Comparison of ENCODE assay signal across 9 cellular contexts in genomic region chr4:6200922-6201362, GRCh38. TPM values are rescaled to one million over a fixed set of nuclear protein-coding genes. Genes with fewer than 3 reads are reported as not detected.
DNase-seq lines count a peak whose midpoint lies in the region; FAIRE-seq and TF ChIP-seq lines count a peak whose summit lies in the region.
"Had no signal": no experiment of that assay in that cellular context is flagged by ENCODE, and none has a peak within 500 bp of the region (broad histone marks: within the 10 kb centered on the region; RNA-seq: fewer than 3 reads in every experiment).

No MANE protein-coding gene starts in this region.

- H3K4me3 ChIP-seq in H1 (ENCODE audit: extremely low read depth in 1 of 4, insufficient read depth in 2 of 4, low read depth in 3 of 4, low read length in 4 of 4) (peak overlapping the region; percentile 49 to 80 (median 54)), spleen (peak overlapping the region in 7 of 8 donors; percentile 10 to 81 (median 60))

- H4K20me1 ChIP-seq in H1 (replicated peaks in 1 of 2; ENCODE audit: control insufficient read depth in 1 of 2, insufficient read depth in 2 of 2, low read length in 2 of 2): peaks cover 0 to 3% of the 10 kb centered on the region in 2 experiments

- H2BK120ac ChIP-seq in H1 (replicated peaks; ENCODE audit: low read depth, low read length): no peak overlapping the region

- H3K14ac ChIP-seq in H1 (ENCODE audit: insufficient read length): no peak overlapping the region

- peak; percentile 61 for DNase-seq in NK-92 treated with Interleukin-12 subunit alpha and Interleukin-12 subunit beta, amount 100 ng/mL, for 24 hours (lab: John Stamatoyannopoulos, UW)
- DNase-seq in NK-92 (lab: John Stamatoyannopoulos, UW; ENCODE audit: unreplicated experiment) (no peak), NCI-H146 treated with DMSO at 0.1 percent for 48 hours (lab: John Stamatoyannopoulos, UW; ENCODE audit: unreplicated experiment) (peak; percentile 40), H1 (ENCODE audit: low read depth in 1 of 2, low spot score in 2 of 2) (no peak), spleen (no peak), posterior vena cava (ENCODE audit: low spot score) (no peak), KBM-7 (no peak), DMS153 (lab: John Stamatoyannopoulos, UW) (no peak)

- no peak for TF ChIP-seq CTCF in H1 (IDR thresholded peaks at IDR 0.05; ENCODE audit: control extremely low read depth in 1 of 3, insufficient read depth in 1 of 3, low read depth in 1 of 3, low read length in 3 of 3)
- TF ChIP-seq CTCF in spleen (IDR thresholded peaks at IDR 0.05 in 8 of 11, conservative IDR thresholded peaks at IDR 0.05 in 3 of 11): no peak

- H3K23ac ChIP-seq in H1 (ENCODE audit: insufficient read length): no peak overlapping the region

- no peak for FAIRE-seq in H1 (lab: Jason Lieb, UNC)

- CTCF ChIA-PET in H1 (lab: Charles Lee; ENCODE audit: partially characterized antibody): interaction anchor here (1.1 to 1.6 kb wide), 6 partner anchors 10 to 211 kb away, joined by 3 to 6 read pairs (median 4); no protein-coding TSS in a partner anchor

- H3K56ac ChIP-seq in H1 (replicated peaks; ENCODE audit: insufficient read length, low read depth, low read length): no peak overlapping the region

- WGBS in H1 (ENCODE audit: extremely low coverage in 1 of 2, insufficient coverage in 1 of 2, insufficient read length in 1 of 2, insufficient replicate concordance in 2 of 2, low coverage in 1 of 2, low lambda C conversion rate in 2 of 2, missing lambda C conversion rate in 1 of 2), 2 experiments: 16% methylated on average over 14 of the region's 15 CpGs; no CpG with 5 or more reads in 1 of the 2 experiments
- 16 to 19% (median 18%) methylated on average over 11 to 15 of the region's 15 CpGs for WGBS in spleen, 5 donors

- H3K79me2 ChIP-seq in H1 (ENCODE audit: control insufficient read depth in 1 of 2, insufficient read depth in 2 of 2, low read length in 2 of 2): no peaks in the 10 kb centered on the region

- TF ChIP-seq POLR2A in H1 (IDR thresholded peaks at IDR 0.05; ENCODE audit: control extremely low read depth in 1 of 2, low read depth in 2 of 2, low read length in 2 of 2) (no peak), spleen (IDR thresholded peaks at IDR 0.05) (no peak)

- H4K8ac ChIP-seq in H1 (ENCODE audit: extremely low read depth, insufficient read depth, low read length): peak overlapping the region; percentile 53; the same call in 1 of the 2 replicates

- H3K9me3 ChIP-seq in H1 (ENCODE audit: insufficient read depth in 2 of 2, low read depth in 1 of 2, low read length in 1 of 2): no peaks in the 10 kb centered on the region
- H3K9me3 ChIP-seq in spleen: peaks cover 0 to 13% (median 7%) of the 10 kb centered on the region in 8 donors

- H3K27ac ChIP-seq in H1 (ENCODE audit: low read depth, low read length): no peak overlapping the region
- peak overlapping the region in 3 of 8 donors; percentile 68 to 87 (median 70) for H3K27ac ChIP-seq in spleen
- H3K27ac ChIP-seq: SK-N-MC had no signal

- peak overlapping the region; percentile 81 for H3K18ac ChIP-seq in H1 (ENCODE audit: extremely low read depth, low read length)

- peak overlapping the region; percentile 82 to 95 for H3K4me2 ChIP-seq in H1 (ENCODE audit: insufficient read depth in 1 of 2, low read depth in 2 of 2, low read length in 2 of 2)

- in situ Hi-C loops in KBM-7 (cut with MboI; ENCODE audit: low pct_unique_long_range_greater_than_20kb, low sequenced_read_pairs): no loop called here

- H2BK20ac ChIP-seq in H1 (ENCODE audit: low read length): no peak overlapping the region

- peak overlapping the region; percentile 19; the same call in 1 of the 2 replicates for H2AFZ ChIP-seq in H1 (ENCODE audit: low read length)

- intact Hi-C loops in spleen (cut with DNase I; ENCODE audit: low total_unique reads) (no loop called here), posterior vena cava (cut with DNase I) (no loop called here)

- H3K27me3 ChIP-seq in H1 (replicated peaks in 1 of 4; ENCODE audit: control insufficient read depth in 3 of 4, extremely low read depth in 1 of 4, insufficient read depth in 3 of 4, low read length in 3 of 4) (peaks cover 0 to 14% (median 9%) of the 10 kb centered on the region in 4 experiments; a peak in 5 of 7 replicates), spleen (replicated peaks in 1 of 7) (peaks cover 0 to 71% (median 54%) of the 10 kb centered on the region in 7 donors)

- peaks cover 18% of the 10 kb centered on the region; the same call in 1 of the 2 replicates for H3K23me2 ChIP-seq in H1 (ENCODE audit: low read depth, low read length)

- no peak overlapping the region for H3K4ac ChIP-seq in H1 (replicated peaks; ENCODE audit: insufficient read length, low read depth, low read length)

- no peak overlapping the region for H2AK5ac ChIP-seq in H1 (ENCODE audit: low read depth, low read length)

- peaks cover 8 to 31% (median 18%) of the 10 kb centered on the region in 4 experiments for H3K4me1 ChIP-seq in H1 (replicated peaks in 1 of 4; ENCODE audit: control insufficient read depth in 3 of 4, insufficient read depth in 4 of 4, low read length in 3 of 4)
- peaks cover 4 to 45% (median 22%) of the 10 kb centered on the region in 6 donors for H3K4me1 ChIP-seq in spleen

- POLR2A ChIA-PET in H1 (lab: Charles Lee; ENCODE audit: partially characterized antibody): interaction anchor here (0.6 to 1.3 kb wide), 3 partner anchors 17 to 32 kb away, joined by 3 to 4 read pairs (median 3); no protein-coding TSS in a partner anchor

- no peaks in the 10 kb centered on the region for H3K79me1 ChIP-seq in H1 (ENCODE audit: low read depth, low read length)

- peak overlapping the region; percentile 72; the same call in 1 of the 2 replicates for H2BK15ac ChIP-seq in H1 (ENCODE audit: low read length)

- no peak for TF ChIP-seq RAD21 in H1 (IDR thresholded peaks at IDR 0.05 in 1 of 2, conservative IDR thresholded peaks at IDR 0.05 in 1 of 2; ENCODE audit: low read depth in 2 of 2, low read length in 2 of 2)

- H4K91ac ChIP-seq in H1 (replicated peaks; ENCODE audit: insufficient read length, low read length): no peak overlapping the region

- H2BK12ac ChIP-seq in H1 (ENCODE audit: low read depth, low read length): peak overlapping the region; percentile 68; the same call in 1 of the 2 replicates

- no peak overlapping the region for H3K9ac ChIP-seq in H1 (replicated peaks in 1 of 4; ENCODE audit: extremely low read depth in 1 of 4, low read depth in 3 of 4, low read length in 3 of 4)

- TF ChIP-seq EP300 in H1 (IDR thresholded peaks at IDR 0.05; ENCODE audit: borderline replicate concordance in 1 of 2, low read depth in 2 of 2, low read length in 2 of 2): no peak

- H3K36me3 ChIP-seq in H1 (ENCODE audit: control insufficient read depth in 2 of 4, insufficient read depth in 4 of 4, low read length in 3 of 4) (no peaks in the 10 kb centered on the region), spleen (no peaks in the 10 kb centered on the region)

- H2BK5ac ChIP-seq in H1 (ENCODE audit: low read depth, low read length): no peak overlapping the region; the same call in 1 of the 2 replicates

- no peak overlapping the region for H4K5ac ChIP-seq in H1 (ENCODE audit: insufficient read length, low read depth, low read length)

TF ChIP-seq in H1, 55 proteins besides CTCF, POLR2A, EP300 and RAD21:
- TF ChIP-seq BCL11A (IDR thresholded peaks at IDR 0.05; ENCODE audit: low read depth in 2 of 2, low read length in 2 of 2): no peak
- TF ChIP-seq CREB1 (IDR thresholded peaks at IDR 0.05): no peak
- no peak for TF ChIP-seq HDAC2 (IDR thresholded peaks at IDR 0.05; ENCODE audit: borderline replicate concordance in 1 of 2, low read depth in 2 of 2, low read length in 2 of 2)
- TF ChIP-seq PHF8 (conservative IDR thresholded peaks at IDR 0.05; ENCODE audit: low read depth, low read length): no peak
- no peak for TF ChIP-seq SAP30 (IDR thresholded peaks at IDR 0.05; ENCODE audit: insufficient read depth, insufficient replicate concordance, low read length)
- no peak for TF ChIP-seq EGR1 (IDR thresholded peaks at IDR 0.05; ENCODE audit: borderline replicate concordance, low read depth, low read length)
- no peak for TF ChIP-seq SRF (IDR thresholded peaks at IDR 0.05; ENCODE audit: low read depth, low read length)
- TF ChIP-seq EZH2 (IDR thresholded peaks at IDR 0.05; ENCODE audit: low read depth, low read length, severe bottlenecking): no peak
- no peak for TF ChIP-seq GTF2F1 (IDR thresholded peaks at IDR 0.05; ENCODE audit: borderline replicate concordance, low read depth, low read length)
- no peak for TF ChIP-seq RBBP5 (IDR thresholded peaks at IDR 0.05; ENCODE audit: borderline replicate concordance, low read depth, low read length)
- no peak for TF ChIP-seq YY1 (IDR thresholded peaks at IDR 0.05; ENCODE audit: low read depth, low read length)
- no peak for TF ChIP-seq NRF1 (IDR thresholded peaks at IDR 0.05; ENCODE audit: low read depth, low read length)

RNA-seq across cellular contexts. Expression of gene JAKMIP1, which starts 0.6 kb away (rescaled TPM):
- 3.9 and 4.4 TPM in 2 replicates for total RNA-seq in H1 (2021; fragmentation: NEBNext Ultra II Directional; extraction: Animal tissue kit (Norgen Biotek cat#: 25700))
- 2.5 and 2.7 TPM in 2 replicates for polyA plus RNA-seq in H1 (2011; rRNA removed)
- 4.6 TPM for polyA plus RNA-seq in H1 (2011; cell fraction: cytosol; rRNA removed)
- polyA plus RNA-seq in H1 (2011; cell fraction: nucleus; rRNA removed): 6.6 TPM
- polyA plus RNA-seq in H1 (2012, experiment 1 of 2): 3.2 to 4.2 TPM (median 3.3 TPM) in 4 replicates
- polyA plus RNA-seq in H1 (2012, experiment 2 of 2): 0.80 TPM
- 1.5 TPM for polyA plus RNA-seq in H1 (2013, experiment 1 of 2)
- polyA plus RNA-seq in H1 (2013, experiment 2 of 2): 1.5 TPM
- 1.5 and 1.9 TPM in 2 replicates for polyA minus RNA-seq in H1 (2011; rRNA and poly(A)+ RNA removed)
- 3.4 TPM for polyA minus RNA-seq in H1 (2011; cell fraction: cytosol; rRNA and poly(A)+ RNA removed)
- polyA minus RNA-seq in H1 (2011; cell fraction: nucleus; rRNA and poly(A)+ RNA removed): 9.3 TPM
- total RNA-seq in spleen: 1 to 10 TPM; 1.5 to 8.7 (median 3.4) TPM
- polyA plus RNA-seq in spleen: 1 to 10 TPM in 1 of 3 donors, under 1 TPM in 2; 0.37 to 1.2 (median 0.77) TPM
- under 1 TPM; 0.14 TPM for total RNA-seq in posterior vena cava

Comparison
In these comparisons a context has a peak if more than half of its experiments do, and no peak if none do; other contexts are left out.
1. DNase-seq: peak in NK-92 treated with Interleukin-12 subunit alpha and Interleukin-12 subunit beta, amount 100 ng/mL, for 24 hours (single experiment) and NCI-H146 treated with DMSO at 0.1 percent for 48 hours (single experiment); none in NK-92 (single experiment), H1 (0 of 2), spleen (single experiment), posterior vena cava (single experiment), KBM-7 (single experiment) and DMS153 (single experiment).